Comparison of ENCODE assay signal across 24 cellular contexts in the genomic region with DNA sequence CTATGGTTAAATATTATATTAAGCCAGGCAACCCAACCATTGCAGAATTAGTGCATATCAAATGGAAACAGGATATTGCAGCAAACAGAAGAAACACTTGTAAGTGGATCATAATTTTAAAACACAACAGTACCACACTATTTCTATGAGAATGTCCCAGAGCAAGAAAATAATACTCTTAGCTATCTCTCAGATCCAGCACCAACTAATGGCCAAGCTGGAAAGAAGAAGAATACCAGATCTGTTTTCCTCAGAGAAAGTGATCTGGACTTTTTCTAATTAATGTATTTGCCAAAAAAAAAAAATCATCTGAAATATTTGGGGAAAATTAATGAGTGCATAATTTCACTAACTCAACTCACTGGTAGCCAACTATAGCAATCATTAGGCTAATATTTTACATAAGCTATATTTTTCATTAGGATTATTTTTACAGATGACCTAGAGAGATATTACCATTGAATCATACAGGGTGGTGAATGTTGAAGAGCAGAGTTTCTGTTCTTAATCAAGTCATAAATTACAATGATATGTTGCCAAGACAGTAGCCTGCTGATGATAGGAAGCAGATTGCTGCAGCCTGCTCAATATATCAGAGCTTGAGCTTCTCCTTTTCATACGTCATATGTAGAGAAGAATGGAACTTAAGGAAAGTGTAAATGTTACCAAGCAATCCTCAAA.
"Had no signal": no experiment of that assay in that cellular context is flagged by ENCODE, and none has a peak within 500 bp of the region (broad histone marks: within the 10 kb centered on the region; RNA-seq: fewer than 3 reads in every experiment).

No MANE protein-coding gene starts in this region.

- H3K9ac ChIP-seq: neural progenitor cell, parathyroid adenoma had no signal

- H3K27ac ChIP-seq: neural progenitor cell, ovary, parathyroid adenoma, psoas muscle, right lobe of liver, sigmoid colon, stomach, thoracic aorta, thyroid gland, tibial nerve, upper lobe of left lung, vagina had no signal

- H3K4me3 ChIP-seq: neural progenitor cell, ovary, psoas muscle, right lobe of liver, sigmoid colon, stomach, thoracic aorta, thyroid gland, tibial nerve, upper lobe of left lung, vagina had no signal

- H3K36me3 ChIP-seq: neural progenitor cell, ovary, right lobe of liver, sigmoid colon, stomach, thoracic aorta, thyroid gland, tibial nerve, upper lobe of left lung, vagina had no signal

- DNase-seq: occipital lobe; ovary; posterior cingulate gyrus; psoas muscle; right cardiac atrium; right lobe of liver; sigmoid colon; small intestine; stimulated activated CD4-positive, alpha-beta T cell treated with anti-CD3 and anti-CD28 coated beads, Interleukin-15, amount 100 ng/mL, for 24 hours; stimulated activated CD4-positive, alpha-beta T cell treated with anti-CD3 and anti-CD28 coated beads, Interleukin-2, amount 100 ng/mL, for 24 hours; stimulated activated CD4-positive, alpha-beta T cell treated with anti-CD3 and anti-CD28 coated beads, Interleukin-2, amount 100 ng/mL, for 48 hours; stimulated activated CD4-positive, alpha-beta T cell treated with anti-CD3 and anti-CD28 coated beads, Interleukin-4, amount 100 ng/mL, for 24 hours; stimulated activated naive B cell treated with anti-CD40 and anti-IgM and Interleukin-4, amounts not matched to agents 10 μg/mL and 1 μg/mL and 100 μg/mL, for 72 hours; stimulated activated naive CD4-positive, alpha-beta T cell treated with Interleukin-2 at 50 U/mL for 16 hours; stomach; thyroid gland; trophoblast cell; upper lobe of left lung had no signal

- H3K4me2 ChIP-seq: neural progenitor cell had no signal

- ATAC-seq: psoas muscle; right cardiac atrium; right lobe of liver; stimulated activated effector memory CD8-positive, alpha-beta T cell treated with anti-CD3 and anti-CD28 coated beads, Interleukin-12 subunit alpha, Interleukin-12 subunit beta, amount 100 ng/mL, for 72 hours; stimulated activated naive B cell treated with anti-CD40 and anti-IgM and Interleukin-4, amounts not matched to agents 10 μg/mL and 1 μg/mL and 100 μg/mL, for 72 hours had no signal

- H3K4me1 ChIP-seq: neural progenitor cell, parathyroid adenoma, psoas muscle, right lobe of liver, stomach, thyroid gland, tibial nerve, upper lobe of left lung, vagina had no signal

- H3K9me3 ChIP-seq: ovary, psoas muscle, right lobe of liver, thoracic aorta, thyroid gland, upper lobe of left lung, vagina had no signal

- H3K27me3 ChIP-seq: neural progenitor cell, ovary, right lobe of liver, sigmoid colon, stomach, thyroid gland, tibial nerve, upper lobe of left lung, vagina had no signal

- H2AFZ ChIP-seq: neural progenitor cell, parathyroid adenoma had no signal

- H3K79me2 ChIP-seq: parathyroid adenoma had no signal
